Comparison of ENCODE assay signal across 1 cellular context in genomic region chr6:37174515-37175331, GRCh38.
TF ChIP-seq lines count a peak whose summit lies in the region.

No MANE protein-coding gene starts in this region.

TF ChIP-seq in GM12878, 131 proteins besides CTCF, POLR2A, EP300 and RAD21 (continued from another document):
- TF ChIP-seq ZZZ3 (IDR thresholded peaks at IDR 0.05; ENCODE audit: control insufficient read depth, insufficient read length, low read depth) (no peak), ZNF24 (IDR thresholded peaks at IDR 0.05) (no peak), FOXM1 (IDR thresholded peaks at IDR 0.05; ENCODE audit: low read depth, low read length) (no peak), JUNB (IDR thresholded peaks at IDR 0.05) (no peak), USF1 (IDR thresholded peaks at IDR 0.05; ENCODE audit: borderline replicate concordance, extremely low read length, insufficient read depth, low read depth, low read length) (no peak), ATF7 (IDR thresholded peaks at IDR 0.05; ENCODE audit: low read depth) (no peak), NRF1 (conservative IDR thresholded peaks at IDR 0.05; ENCODE audit: low read depth, low read length) (no peak), NFYA (IDR thresholded peaks at IDR 0.05; ENCODE audit: borderline replicate concordance, low read depth, low read length) (no peak), MXI1 (IDR thresholded peaks at IDR 0.05; ENCODE audit: low read depth, low read length) (no peak), MEF2B (IDR thresholded peaks at IDR 0.05; ENCODE audit: partially characterized antibody, poor library complexity, severe bottlenecking) (no peak), ZNF217 (IDR thresholded peaks at IDR 0.05) (no peak), RB1 (IDR thresholded peaks at IDR 0.05; ENCODE audit: borderline replicate concordance) (no peak), FOXK2 (IDR thresholded peaks at IDR 0.05) (no peak), SKIL (IDR thresholded peaks at IDR 0.05; ENCODE audit: low read depth, poor library complexity, severe bottlenecking) (no peak), SUPT20H (IDR thresholded peaks at IDR 0.05; ENCODE audit: borderline replicate concordance, control insufficient read depth, low read depth, low read length) (no peak), CBX3 (IDR thresholded peaks at IDR 0.05; ENCODE audit: borderline replicate concordance, low read depth) (no peak), E4F1 (IDR thresholded peaks at IDR 0.05; ENCODE audit: borderline replicate concordance, partially characterized antibody) (no peak)
